In the genomic region with DNA sequence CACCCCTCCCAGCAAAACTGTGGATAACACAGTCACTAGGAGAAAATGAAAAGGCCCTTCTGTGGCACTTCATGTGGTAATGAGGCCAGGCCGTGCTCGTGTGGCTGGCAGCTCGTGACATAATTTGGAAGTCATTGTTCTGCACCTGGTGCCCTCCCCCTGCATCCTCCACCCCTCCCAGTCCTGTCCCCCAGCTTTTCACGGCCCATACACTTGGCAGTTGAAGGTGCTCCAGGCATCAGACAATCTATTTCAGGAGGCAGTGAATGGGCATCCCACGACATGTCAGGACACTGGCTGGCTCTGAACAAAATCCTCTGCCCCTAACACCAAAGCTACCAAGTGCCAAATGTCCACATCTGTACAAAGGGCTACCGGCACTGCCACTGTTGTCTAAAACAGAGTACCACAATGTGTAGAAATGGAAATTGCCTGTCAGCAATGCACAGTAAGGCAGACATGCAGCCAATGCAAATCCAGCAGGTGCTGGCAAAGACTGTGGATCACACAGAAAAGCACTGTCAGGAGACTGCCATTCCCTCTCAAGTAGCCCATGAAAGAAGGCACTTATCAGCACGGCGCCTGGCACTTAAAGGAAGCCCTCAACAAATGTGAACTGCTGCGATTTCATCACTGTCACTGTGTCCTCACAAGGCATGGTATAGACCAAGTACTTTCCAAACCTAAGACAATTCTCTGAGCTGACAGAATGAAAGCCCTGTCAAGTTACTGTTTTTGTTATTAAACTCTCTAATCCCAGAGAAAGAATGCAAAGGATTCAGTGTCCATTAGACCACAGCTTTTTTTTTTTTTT, we compare ENCODE assay signal across 1 cellular context.
A peak's percentile ranks its signal among the peaks of the same experiment; 100 is the strongest.
TF ChIP-seq lines count a peak whose summit lies in the region.

No MANE protein-coding gene starts in this region.

TF ChIP-seq in HepG2, 621 proteins besides CTCF, POLR2A, EP300 and RAD21 (continued from another document):
- TF ChIP-seq ZSCAN20 (CRISPR knock-in tag; IDR thresholded peaks at IDR 0.05; ENCODE audit: borderline replicate concordance) (no peak), TSC22D2 (CRISPR knock-in tag; IDR thresholded peaks at IDR 0.05; ENCODE audit: borderline replicate concordance) (no peak), PRPF4 (IDR thresholded peaks at IDR 0.05; ENCODE audit: low read depth, low read length, poor library complexity, severe bottlenecking) (no peak), CCDC6 (CRISPR knock-in tag; IDR thresholded peaks at IDR 0.05) (no peak), ASH2L (IDR thresholded peaks at IDR 0.05; ENCODE audit: insufficient read length, low read depth, low read length) (peak; percentile 48), GTF3A (CRISPR knock-in tag; conservative IDR thresholded peaks at IDR 0.05) (no peak), ZNF441 (CRISPR knock-in tag; IDR thresholded peaks at IDR 0.05; ENCODE audit: borderline replicate concordance) (no peak), ZNF83 (CRISPR knock-in tag; IDR thresholded peaks at IDR 0.05; ENCODE audit: borderline replicate concordance) (no peak), ZMYM2 (CRISPR knock-in tag; IDR thresholded peaks at IDR 0.05) (no peak), JUNB (CRISPR knock-in tag; IDR thresholded peaks at IDR 0.05; ENCODE audit: borderline replicate concordance) (no peak), KDM2A (CRISPR knock-in tag; IDR thresholded peaks at IDR 0.05; ENCODE audit: borderline replicate concordance, low read depth) (peak; percentile 6; the same call in 1 of the 2 replicates), CHCHD3 (CRISPR knock-in tag; IDR thresholded peaks at IDR 0.05) (no peak), MTA3 (CRISPR knock-in tag; IDR thresholded peaks at IDR 0.05) (no peak), SMAD1 (CRISPR knock-in tag; IDR thresholded peaks at IDR 0.05; ENCODE audit: borderline replicate concordance, low read depth) (no peak)
- TF ChIP-seq, protein P1, sequence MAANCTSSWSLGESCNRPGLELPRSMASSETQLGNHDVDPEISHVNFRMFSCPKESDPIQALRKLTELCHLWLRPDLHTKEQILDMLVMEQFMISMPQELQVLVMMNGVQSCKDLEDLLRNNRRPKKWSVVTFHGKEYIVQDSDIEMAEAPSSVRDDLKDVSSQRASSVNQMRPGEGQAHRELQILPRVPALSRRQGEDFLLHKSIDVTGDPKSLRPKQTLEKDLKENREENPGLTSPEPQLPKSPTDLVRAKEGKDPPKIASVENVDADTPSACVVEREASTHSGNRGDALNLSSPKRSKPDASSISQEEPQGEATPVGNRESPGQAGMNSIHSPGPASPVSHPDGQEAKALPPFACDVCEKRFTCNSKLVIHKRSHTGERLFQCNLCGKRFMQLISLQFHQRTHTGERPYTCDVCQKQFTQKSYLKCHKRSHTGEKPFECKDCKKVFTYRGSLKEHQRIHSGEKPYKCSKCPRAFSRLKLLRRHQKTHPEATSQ (CRISPR knock-in tag; IDR thresholded peaks at IDR 0.05; ENCODE audit: borderline replicate concordance), result no peak
- TF ChIP-seq, protein P2, sequence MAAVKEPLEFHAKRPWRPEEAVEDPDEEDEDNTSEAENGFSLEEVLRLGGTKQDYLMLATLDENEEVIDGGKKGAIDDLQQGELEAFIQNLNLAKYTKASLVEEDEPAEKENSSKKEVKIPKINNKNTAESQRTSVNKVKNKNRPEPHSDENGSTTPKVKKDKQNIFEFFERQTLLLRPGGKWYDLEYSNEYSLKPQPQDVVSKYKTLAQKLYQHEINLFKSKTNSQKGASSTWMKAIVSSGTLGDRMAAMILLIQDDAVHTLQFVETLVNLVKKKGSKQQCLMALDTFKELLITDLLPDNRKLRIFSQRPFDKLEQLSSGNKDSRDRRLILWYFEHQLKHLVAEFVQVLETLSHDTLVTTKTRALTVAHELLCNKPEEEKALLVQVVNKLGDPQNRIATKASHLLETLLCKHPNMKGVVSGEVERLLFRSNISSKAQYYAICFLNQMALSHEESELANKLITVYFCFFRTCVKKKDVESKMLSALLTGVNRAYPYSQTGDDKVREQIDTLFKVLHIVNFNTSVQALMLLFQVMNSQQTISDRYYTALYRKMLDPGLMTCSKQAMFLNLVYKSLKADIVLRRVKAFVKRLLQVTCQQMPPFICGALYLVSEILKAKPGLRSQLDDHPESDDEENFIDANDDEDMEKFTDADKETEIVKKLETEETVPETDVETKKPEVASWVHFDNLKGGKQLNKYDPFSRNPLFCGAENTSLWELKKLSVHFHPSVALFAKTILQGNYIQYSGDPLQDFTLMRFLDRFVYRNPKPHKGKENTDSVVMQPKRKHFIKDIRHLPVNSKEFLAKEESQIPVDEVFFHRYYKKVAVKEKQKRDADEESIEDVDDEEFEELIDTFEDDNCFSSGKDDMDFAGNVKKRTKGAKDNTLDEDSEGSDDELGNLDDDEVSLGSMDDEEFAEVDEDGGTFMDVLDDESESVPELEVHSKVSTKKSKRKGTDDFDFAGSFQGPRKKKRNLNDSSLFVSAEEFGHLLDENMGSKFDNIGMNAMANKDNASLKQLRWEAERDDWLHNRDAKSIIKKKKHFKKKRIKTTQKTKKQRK (IDR thresholded peaks at IDR 0.05; ENCODE audit: low read length), result no peak
- TF ChIP-seq, protein P3, sequence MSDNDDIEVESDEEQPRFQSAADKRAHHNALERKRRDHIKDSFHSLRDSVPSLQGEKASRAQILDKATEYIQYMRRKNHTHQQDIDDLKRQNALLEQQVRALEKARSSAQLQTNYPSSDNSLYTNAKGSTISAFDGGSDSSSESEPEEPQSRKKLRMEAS (IDR thresholded peaks at IDR 0.05), result no peak
- TF ChIP-seq, protein P4, sequence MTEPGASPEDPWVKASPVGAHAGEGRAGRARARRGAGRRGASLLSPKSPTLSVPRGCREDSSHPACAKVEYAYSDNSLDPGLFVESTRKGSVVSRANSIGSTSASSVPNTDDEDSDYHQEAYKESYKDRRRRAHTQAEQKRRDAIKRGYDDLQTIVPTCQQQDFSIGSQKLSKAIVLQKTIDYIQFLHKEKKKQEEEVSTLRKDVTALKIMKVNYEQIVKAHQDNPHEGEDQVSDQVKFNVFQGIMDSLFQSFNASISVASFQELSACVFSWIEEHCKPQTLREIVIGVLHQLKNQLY (CRISPR knock-in tag; IDR thresholded peaks at IDR 0.05), result no peak
- TF ChIP-seq, protein P5, sequence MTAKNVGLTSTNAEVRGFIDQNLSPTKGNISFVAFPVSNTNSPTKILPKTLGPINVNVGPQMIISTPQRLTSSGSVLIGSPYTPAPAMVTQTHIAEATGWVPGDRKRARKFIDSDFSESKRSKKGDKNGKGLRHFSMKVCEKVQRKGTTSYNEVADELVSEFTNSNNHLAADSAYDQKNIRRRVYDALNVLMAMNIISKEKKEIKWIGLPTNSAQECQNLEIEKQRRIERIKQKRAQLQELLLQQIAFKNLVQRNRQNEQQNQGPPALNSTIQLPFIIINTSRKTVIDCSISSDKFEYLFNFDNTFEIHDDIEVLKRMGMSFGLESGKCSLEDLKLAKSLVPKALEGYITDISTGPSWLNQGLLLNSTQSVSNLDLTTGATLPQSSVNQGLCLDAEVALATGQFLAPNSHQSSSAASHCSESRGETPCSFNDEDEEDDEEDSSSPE (CRISPR knock-in tag; IDR thresholded peaks at IDR 0.05), result no peak
- TF ChIP-seq, protein P6, sequence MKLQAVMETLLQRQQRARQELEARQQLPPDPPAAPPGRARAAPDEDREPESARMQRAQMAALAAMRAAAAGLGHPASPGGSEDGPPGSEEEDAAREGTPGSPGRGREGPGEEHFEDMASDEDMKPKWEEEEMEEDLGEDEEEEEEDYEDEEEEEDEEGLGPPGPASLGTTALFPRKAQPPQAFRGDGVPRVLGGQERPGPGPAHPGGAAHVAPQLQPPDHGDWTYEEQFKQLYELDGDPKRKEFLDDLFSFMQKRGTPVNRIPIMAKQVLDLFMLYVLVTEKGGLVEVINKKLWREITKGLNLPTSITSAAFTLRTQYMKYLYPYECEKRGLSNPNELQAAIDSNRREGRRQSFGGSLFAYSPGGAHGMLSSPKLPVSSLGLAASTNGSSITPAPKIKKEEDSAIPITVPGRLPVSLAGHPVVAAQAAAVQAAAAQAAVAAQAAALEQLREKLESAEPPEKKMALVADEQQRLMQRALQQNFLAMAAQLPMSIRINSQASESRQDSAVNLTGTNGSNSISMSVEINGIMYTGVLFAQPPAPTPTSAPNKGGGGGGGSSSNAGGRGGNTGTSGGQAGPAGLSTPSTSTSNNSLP (IDR thresholded peaks at IDR 0.05; ENCODE audit: low read depth, low read length), result no peak
- TF ChIP-seq, protein P7, sequence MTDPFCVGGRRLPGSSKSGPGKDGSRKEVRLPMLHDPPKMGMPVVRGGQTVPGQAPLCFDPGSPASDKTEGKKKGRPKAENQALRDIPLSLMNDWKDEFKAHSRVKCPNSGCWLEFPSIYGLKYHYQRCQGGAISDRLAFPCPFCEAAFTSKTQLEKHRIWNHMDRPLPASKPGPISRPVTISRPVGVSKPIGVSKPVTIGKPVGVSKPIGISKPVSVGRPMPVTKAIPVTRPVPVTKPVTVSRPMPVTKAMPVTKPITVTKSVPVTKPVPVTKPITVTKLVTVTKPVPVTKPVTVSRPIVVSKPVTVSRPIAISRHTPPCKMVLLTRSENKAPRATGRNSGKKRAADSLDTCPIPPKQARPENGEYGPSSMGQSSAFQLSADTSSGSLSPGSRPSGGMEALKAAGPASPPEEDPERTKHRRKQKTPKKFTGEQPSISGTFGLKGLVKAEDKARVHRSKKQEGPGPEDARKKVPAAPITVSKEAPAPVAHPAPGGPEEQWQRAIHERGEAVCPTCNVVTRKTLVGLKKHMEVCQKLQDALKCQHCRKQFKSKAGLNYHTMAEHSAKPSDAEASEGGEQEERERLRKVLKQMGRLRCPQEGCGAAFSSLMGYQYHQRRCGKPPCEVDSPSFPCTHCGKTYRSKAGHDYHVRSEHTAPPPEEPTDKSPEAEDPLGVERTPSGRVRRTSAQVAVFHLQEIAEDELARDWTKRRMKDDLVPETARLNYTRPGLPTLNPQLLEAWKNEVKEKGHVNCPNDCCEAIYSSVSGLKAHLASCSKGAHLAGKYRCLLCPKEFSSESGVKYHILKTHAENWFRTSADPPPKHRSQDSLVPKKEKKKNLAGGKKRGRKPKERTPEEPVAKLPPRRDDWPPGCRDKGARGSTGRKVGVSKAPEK (CRISPR knock-in tag; IDR thresholded peaks at IDR 0.05; ENCODE audit: borderline replicate concordance), result no peak
- TF ChIP-seq, protein P8, sequence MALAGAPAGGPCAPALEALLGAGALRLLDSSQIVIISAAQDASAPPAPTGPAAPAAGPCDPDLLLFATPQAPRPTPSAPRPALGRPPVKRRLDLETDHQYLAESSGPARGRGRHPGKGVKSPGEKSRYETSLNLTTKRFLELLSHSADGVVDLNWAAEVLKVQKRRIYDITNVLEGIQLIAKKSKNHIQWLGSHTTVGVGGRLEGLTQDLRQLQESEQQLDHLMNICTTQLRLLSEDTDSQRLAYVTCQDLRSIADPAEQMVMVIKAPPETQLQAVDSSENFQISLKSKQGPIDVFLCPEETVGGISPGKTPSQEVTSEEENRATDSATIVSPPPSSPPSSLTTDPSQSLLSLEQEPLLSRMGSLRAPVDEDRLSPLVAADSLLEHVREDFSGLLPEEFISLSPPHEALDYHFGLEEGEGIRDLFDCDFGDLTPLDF (CRISPR knock-in tag; IDR thresholded peaks at IDR 0.05), result no peak
- TF ChIP-seq, protein P9, sequence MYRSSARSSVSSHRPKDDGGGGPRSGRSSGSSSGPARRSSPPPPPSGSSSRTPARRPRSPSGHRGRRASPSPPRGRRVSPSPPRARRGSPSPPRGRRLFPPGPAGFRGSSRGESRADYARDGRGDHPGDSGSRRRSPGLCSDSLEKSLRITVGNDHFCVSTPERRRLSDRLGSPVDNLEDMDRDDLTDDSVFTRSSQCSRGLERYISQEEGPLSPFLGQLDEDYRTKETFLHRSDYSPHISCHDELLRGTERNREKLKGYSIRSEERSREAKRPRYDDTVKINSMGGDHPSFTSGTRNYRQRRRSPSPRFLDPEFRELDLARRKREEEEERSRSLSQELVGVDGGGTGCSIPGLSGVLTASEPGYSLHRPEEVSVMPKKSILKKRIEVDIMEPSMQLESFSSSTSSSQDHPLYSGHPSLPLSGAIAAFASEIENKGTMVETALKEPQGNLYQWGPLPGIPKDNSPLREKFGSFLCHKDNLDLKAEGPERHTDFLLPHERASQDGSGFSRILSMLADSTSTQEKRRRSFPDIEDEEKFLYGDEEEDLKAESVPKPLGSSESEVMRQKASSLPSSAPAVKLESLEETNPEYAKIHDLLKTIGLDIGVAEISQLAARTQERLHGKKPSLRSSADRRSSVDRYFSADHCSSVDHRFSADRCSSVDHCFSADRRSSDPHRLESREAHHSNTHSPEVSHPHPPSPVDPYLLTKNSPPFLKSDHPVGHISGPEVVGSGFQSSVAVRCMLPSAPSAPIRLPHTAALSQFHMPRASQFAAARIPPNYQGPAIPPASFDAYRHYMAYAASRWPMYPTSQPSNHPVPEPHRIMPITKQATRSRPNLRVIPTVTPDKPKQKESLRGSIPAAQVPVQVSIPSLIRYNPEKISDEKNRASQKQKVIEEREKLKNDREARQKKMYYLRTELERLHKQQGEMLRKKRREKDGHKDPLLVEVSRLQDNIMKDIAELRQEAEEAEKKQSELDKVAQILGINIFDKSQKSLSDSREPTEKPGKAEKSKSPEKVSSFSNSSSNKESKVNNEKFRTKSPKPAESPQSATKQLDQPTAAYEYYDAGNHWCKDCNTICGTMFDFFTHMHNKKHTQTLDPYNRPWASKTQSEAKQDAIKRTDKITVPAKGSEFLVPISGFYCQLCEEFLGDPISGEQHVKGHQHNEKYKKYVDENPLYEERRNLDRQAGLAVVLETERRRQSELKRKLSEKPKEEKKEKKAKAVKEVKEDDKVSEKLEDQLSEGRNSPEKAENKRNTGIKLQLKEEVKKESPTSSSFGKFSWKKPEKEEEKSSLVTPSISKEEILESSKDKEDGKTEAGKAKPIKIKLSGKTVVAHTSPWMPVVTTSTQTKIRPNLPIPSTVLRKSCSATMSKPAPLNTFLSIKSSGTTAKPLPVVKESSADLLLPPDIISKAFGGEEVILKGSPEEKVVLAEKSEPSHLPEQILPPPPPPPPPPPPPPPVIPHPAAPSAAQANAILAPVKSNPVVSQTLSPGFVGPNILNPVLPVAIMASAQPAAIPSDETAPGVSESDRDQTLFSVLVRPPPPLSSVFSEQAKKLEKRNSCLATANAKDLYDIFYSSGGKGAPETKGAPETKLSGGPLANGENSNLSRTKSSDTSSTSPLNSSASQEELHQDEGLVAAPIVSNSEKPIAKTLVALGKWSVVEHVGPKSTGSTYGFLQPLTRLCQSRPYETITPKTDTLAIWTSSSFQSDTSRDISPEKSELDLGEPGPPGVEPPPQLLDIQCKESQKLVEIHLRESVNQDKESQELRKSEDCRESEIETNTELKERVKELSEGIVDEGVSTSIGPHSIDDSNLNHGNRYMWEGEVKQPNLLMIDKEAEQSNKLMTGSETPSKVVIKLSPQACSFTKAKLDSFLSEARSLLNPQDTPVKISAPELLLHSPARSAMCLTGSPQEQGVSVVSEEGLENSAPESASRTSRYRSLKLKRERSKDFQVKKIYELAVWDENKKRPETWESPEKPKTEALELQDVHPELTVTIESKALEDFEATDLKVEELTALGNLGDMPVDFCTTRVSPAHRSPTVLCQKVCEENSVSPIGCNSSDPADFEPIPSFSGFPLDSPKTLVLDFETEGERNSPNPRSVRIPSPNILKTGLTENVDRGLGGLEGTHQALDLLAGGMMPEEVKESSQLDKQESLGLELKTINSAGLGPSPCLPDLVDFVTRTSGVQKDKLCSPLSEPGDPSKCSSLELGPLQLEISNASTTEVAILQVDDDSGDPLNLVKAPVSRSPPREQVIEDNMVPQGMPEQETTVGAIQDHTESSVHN (CRISPR knock-in tag; IDR thresholded peaks at IDR 0.05), result no peak
- TF ChIP-seq, protein P10, sequence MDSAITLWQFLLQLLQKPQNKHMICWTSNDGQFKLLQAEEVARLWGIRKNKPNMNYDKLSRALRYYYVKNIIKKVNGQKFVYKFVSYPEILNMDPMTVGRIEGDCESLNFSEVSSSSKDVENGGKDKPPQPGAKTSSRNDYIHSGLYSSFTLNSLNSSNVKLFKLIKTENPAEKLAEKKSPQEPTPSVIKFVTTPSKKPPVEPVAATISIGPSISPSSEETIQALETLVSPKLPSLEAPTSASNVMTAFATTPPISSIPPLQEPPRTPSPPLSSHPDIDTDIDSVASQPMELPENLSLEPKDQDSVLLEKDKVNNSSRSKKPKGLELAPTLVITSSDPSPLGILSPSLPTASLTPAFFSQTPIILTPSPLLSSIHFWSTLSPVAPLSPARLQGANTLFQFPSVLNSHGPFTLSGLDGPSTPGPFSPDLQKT (CRISPR knock-in tag; IDR thresholded peaks at IDR 0.05; ENCODE audit: borderline replicate concordance), result no peak
TF ChIP-seq in HepG2: peak in this region for 11.
